Comparison of ENCODE assay signal across 15 cellular contexts in the genomic region with DNA sequence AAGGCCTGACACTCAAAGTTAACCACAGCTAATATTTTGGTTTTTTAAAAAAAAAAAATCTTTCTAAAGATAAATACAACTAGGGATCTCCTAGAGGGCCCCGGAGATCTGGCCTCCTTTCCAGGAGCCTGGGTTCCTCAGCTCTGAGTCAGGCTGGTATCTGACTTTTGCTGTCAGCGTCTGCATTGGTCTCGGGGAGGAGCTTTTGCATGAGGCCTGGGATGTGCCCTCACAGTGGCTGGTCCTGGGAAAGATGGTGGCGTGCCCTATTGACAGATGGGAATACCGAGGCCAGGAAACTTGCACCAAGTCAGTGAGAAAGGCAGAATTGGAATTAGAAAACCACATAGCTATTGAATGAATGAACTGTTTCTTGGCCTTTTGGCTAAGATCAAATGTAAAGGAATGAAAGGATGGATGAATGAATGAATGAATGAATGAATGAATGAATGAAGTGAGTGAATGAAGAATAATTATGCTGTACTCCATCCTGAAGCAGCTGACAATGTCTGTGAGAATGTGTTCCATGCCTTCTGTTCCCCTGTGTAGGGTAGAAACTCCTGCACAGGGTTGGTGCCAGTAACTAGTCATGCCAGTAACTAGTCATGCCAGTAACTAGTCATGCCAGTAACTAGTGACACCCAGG.
"Had no signal": no experiment of that assay in that cellular context is flagged by ENCODE, and none has a peak within 500 bp of the region (broad histone marks: within the 10 kb centered on the region; RNA-seq: fewer than 3 reads in every experiment).

No MANE protein-coding gene starts in this region.

- H3K36me3 ChIP-seq: prostate gland had no signal

- H3K4me1 ChIP-seq: prostate gland, testis had no signal

- H3K4me3 ChIP-seq: lung, prostate gland, testis had no signal

- H3K27ac ChIP-seq: prostate gland, testis had no signal

- ATAC-seq: left colon; naive thymus-derived CD8-positive, alpha-beta T cell; stimulated activated naive CD8-positive, alpha-beta T cell treated with anti-CD3 and anti-CD28 coated beads, Interleukin-15, amount 100 ng/mL, for 72 hours had no signal

- DNase-seq: activated CD4-positive, alpha-beta T cell treated with anti-CD3 and anti-CD28 coated beads, Interleukin-2, amount 50 U/mL, for 4 hours; activated CD4-positive, CD25-positive, alpha-beta regulatory T cell treated with anti-CD3 and anti-CD28 coated beads, Interleukin-2, amount 50 U/mL, for 72 hours; activated naive CD4-positive, alpha-beta T cell treated with anti-CD3 and anti-CD28 coated beads, Interleukin-2, amount 50 U/mL, for 16 hours; activated T-cell treated with anti-CD3 and anti-CD28 coated beads, Interleukin-2, amount 50 U/mL, for 1 hour; amniotic stem cell; cerebellar nuclear complex; erythroblast; glutamatergic neuron; naive thymus-derived CD8-positive, alpha-beta T cell; stimulated activated CD4-positive, alpha-beta T cell treated with anti-CD3 and anti-CD28 coated beads, Interleukin-4, amount 100 ng/mL, for 4 hours; stimulated activated naive CD8-positive, alpha-beta T cell treated with anti-CD3 and anti-CD28 coated beads, Interleukin-15, amount 100 ng/mL, for 72 hours; testis had no signal

- H3K9me3 ChIP-seq: prostate gland, testis had no signal

- H3K27me3 ChIP-seq: testis had no signal
